In the genomic region with DNA sequence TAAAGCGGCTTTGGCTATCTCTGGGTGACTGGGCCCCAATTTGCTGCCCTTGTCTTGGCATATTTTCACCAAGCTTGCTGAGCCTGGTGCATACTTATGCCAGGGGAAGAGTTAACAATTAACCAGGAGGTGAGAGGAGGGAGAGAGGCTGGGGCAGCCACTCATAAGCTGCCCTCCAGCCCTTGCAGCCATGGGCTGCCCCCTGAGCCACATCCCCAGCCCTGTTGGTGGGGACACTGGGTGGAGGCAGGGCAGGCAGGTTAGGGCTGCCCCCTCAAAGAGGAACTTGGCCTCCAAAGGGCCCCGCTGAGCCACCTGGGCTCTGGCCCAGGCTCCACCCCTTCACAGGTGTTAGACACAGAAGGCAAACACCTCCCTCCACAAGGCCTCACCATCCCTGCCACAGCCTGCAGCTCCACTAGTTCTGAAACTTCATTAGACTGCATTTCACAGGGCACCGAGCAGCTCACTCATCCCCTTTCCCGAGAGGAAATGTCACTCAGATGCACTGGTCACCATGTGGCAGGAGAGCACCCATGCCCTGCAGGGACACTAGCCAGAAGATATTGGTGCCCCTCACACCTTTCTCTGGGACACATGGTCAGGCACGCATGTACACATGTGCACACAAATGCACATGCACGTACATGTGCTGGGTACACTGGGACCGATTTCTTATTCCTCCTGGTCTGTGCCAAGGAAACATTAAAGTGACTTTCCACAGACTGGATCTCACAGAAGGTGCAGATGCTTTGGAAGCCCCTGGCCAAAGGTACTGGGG, we compare ENCODE assay signal across 11 cellular contexts. TPM values are rescaled to one million over a fixed set of nuclear protein-coding genes. Genes with fewer than 3 reads are reported as not detected.
A peak's percentile ranks its signal among the peaks of the same experiment; 100 is the strongest.
DNase-seq lines count a peak whose midpoint lies in the region; ATAC-seq, FAIRE-seq and TF ChIP-seq lines count a peak whose summit lies in the region.
"Had no signal": no experiment of that assay in that cellular context is flagged by ENCODE, and none has a peak within 500 bp of the region (broad histone marks: within the 10 kb centered on the region; RNA-seq: fewer than 3 reads in every experiment).

No MANE protein-coding gene starts in this region.

- H3K4me1 ChIP-seq in left ventricle myocardium inferior = peaks cover 89% of the 10 kb centered on the region
- H3K4me1 ChIP-seq in H1 (replicated peaks in 1 of 4; ENCODE audit: control insufficient read depth in 3 of 4, insufficient read depth in 4 of 4, low read length in 3 of 4) = peaks cover 0 to 15% (median 5%) of the 10 kb centered on the region in 4 experiments; a peak in 5 of 7 replicates
- H3K4me1 ChIP-seq in muscle layer of duodenum (ENCODE audit: control insufficient read depth in 1 of 2, insufficient read depth in 2 of 2, low read length in 2 of 2) = peaks cover 29 to 52% of the 10 kb centered on the region in 2 donors
- peaks cover 89% of the 10 kb centered on the region for H3K4me1 ChIP-seq in vagina

- no peaks in the 10 kb centered on the region for H3K23me2 ChIP-seq in H1 (ENCODE audit: low read depth, low read length)

- H4K91ac ChIP-seq in H1 (replicated peaks; ENCODE audit: insufficient read length, low read length) = no peak overlapping the region

- H3K27ac ChIP-seq in left ventricle myocardium inferior (replicated peaks) (peak overlapping the region; percentile 39), H1 (ENCODE audit: low read depth, low read length) (no peak overlapping the region), muscle layer of duodenum (ENCODE audit: low read length) (peak overlapping the region; percentile 8), vagina (peak overlapping the region; percentile 55)

- FAIRE-seq in H1 (lab: Jason Lieb, UNC) = no peak
- FAIRE-seq: urothelium cell line had no signal

- intact Hi-C loops in left ventricle myocardium inferior (cut with micrococcal nuclease) (no loop called here), Right ventricle myocardium superior (cut with DNase I) (no loop called here), vagina (cut with DNase I) (no loop called here)

- 0 out of 2 replicates have a peak overlapping the region, but pooled peaks have one; percentile 32 for H2BK20ac ChIP-seq in H1 (ENCODE audit: low read length)

- 94% methylated on average over 7 of the region's 7 CpGs; no CpG with 5 or more reads in 1 of the 2 experiments for WGBS in H1 (ENCODE audit: extremely low coverage in 1 of 2, insufficient coverage in 1 of 2, insufficient read length in 1 of 2, insufficient replicate concordance in 2 of 2, low coverage in 1 of 2, low lambda C conversion rate in 2 of 2, missing lambda C conversion rate in 1 of 2), 2 experiments

- POLR2A ChIA-PET in H1 (lab: Charles Lee; ENCODE audit: partially characterized antibody) = interaction anchor here (0.6 to 45.2 kb wide), 5 partner anchors 7 to 612 kb away, joined by 3 to 1731 read pairs (median 804); a partner anchor contains a TSS
- POLR2A ChIA-PET in activated CD4-positive, alpha-beta T cell treated with anti-CD3 and anti-CD28 coated beads, Interleukin-2, amount 10 ng/mL, durations not matched to agents 7 days and 5 days (lab: Charles Lee) = no interaction called here

- H2BK5ac ChIP-seq in H1 (ENCODE audit: low read depth, low read length) = no peak overlapping the region

- H3K4me3 ChIP-seq in left ventricle myocardium inferior (no peak overlapping the region), H1 (ENCODE audit: extremely low read depth in 1 of 4, insufficient read depth in 2 of 4, low read depth in 3 of 4, low read length in 4 of 4) (no peak overlapping the region), muscle layer of duodenum (ENCODE audit: low read depth in 1 of 2, low read length in 2 of 2) (no peak overlapping the region), vagina (no peak overlapping the region)

- H2BK15ac ChIP-seq in H1 (ENCODE audit: low read length) = peak overlapping the region; percentile 95; the same call in 1 of the 2 replicates

- no peak overlapping the region for H3K4me3 Mint-ChIP-seq in activated CD4-positive, alpha-beta T cell treated with anti-CD3 and anti-CD28 coated beads, Interleukin-2, amount 10 ng/mL, durations not matched to agents 7 days and 5 days
- H3K4me3 Mint-ChIP-seq: activated CD8-positive, alpha-beta T cell treated with anti-CD3 and anti-CD28 coated beads, Interleukin-2, amount 10 ng/mL, durations not matched to agents 7 days and 5 days; natural killer cell had no signal

- H3K79me1 ChIP-seq in H1 (ENCODE audit: low read depth, low read length) = no peaks in the 10 kb centered on the region

- no peaks in the 10 kb centered on the region for H3K79me2 ChIP-seq in H1 (ENCODE audit: control insufficient read depth in 1 of 2, insufficient read depth in 2 of 2, low read length in 2 of 2)

- H3K4me1 Mint-ChIP-seq in activated CD4-positive, alpha-beta T cell treated with anti-CD3 and anti-CD28 coated beads, Interleukin-2, amount 10 ng/mL, durations not matched to agents 7 days and 5 days = peaks cover 2% of the 10 kb centered on the region
- H3K4me1 Mint-ChIP-seq: natural killer cell had no signal

- 0 out of 2 replicates have a peak overlapping the region, but pooled peaks have one; percentile 10 for H2BK12ac ChIP-seq in H1 (ENCODE audit: low read depth, low read length)

- H4K20me1 ChIP-seq in H1 (replicated peaks in 1 of 2; ENCODE audit: control insufficient read depth in 1 of 2, insufficient read depth in 2 of 2, low read length in 2 of 2) = peaks cover 1 to 9% of the 10 kb centered on the region in 2 experiments

- H2AK5ac ChIP-seq in H1 (ENCODE audit: low read depth, low read length) = no peak overlapping the region

- peak overlapping the region; percentile 19; the same call in 1 of the 2 replicates for H3K18ac ChIP-seq in H1 (ENCODE audit: extremely low read depth, low read length)

- no peak overlapping the region for H3K4me2 ChIP-seq in H1 (ENCODE audit: insufficient read depth in 1 of 2, low read depth in 2 of 2, low read length in 2 of 2)

- no peak overlapping the region for H3K23ac ChIP-seq in H1 (ENCODE audit: insufficient read length)

- DNase-seq in left ventricle myocardium inferior (no peak), Right ventricle myocardium superior (no peak), H1 (ENCODE audit: low read depth in 1 of 2, low spot score in 2 of 2) (no peak), vagina (ENCODE audit: extremely low spot score in 2 of 2) (no peak)
- no peak for DNase-seq in activated CD4-positive, alpha-beta T cell treated with anti-CD3 and anti-CD28 coated beads, Interleukin-2, amount 10 ng/mL, durations not matched to agents 7 days and 5 days
- DNase-seq: activated CD8-positive, alpha-beta T cell treated with anti-CD3 and anti-CD28 coated beads, Interleukin-2, amount 10 ng/mL, durations not matched to agents 7 days and 5 days; natural killer cell had no signal

- ATAC-seq in Right ventricle myocardium superior (ENCODE audit: poor library complexity) = no peak
- no peak for ATAC-seq in HG03342 (IDR thresholded peaks at IDR 0.05; ENCODE audit: unreplicated experiment)
- ATAC-seq in GM21723 (IDR thresholded peaks at IDR 0.05; ENCODE audit: unreplicated experiment) = no peak
- ATAC-seq: activated CD8-positive, alpha-beta T cell treated with anti-CD3 and anti-CD28 coated beads, Interleukin-2, amount 10 ng/mL, durations not matched to agents 7 days and 5 days; natural killer cell had no signal

- no peak for TF ChIP-seq CTCF in left ventricle myocardium inferior (IDR thresholded peaks at IDR 0.05; ENCODE audit: borderline replicate concordance)
- no peak for TF ChIP-seq CTCF in H1 (IDR thresholded peaks at IDR 0.05; ENCODE audit: control extremely low read depth in 1 of 3, insufficient read depth in 1 of 3, low read depth in 1 of 3, low read length in 3 of 3)
- no peak for TF ChIP-seq CTCF in vagina (IDR thresholded peaks at IDR 0.05)

- H3K36me3 Mint-ChIP-seq in activated CD4-positive, alpha-beta T cell treated with anti-CD3 and anti-CD28 coated beads, Interleukin-2, amount 10 ng/mL, durations not matched to agents 7 days and 5 days (ENCODE audit: low read depth) = no peaks in the 10 kb centered on the region
- H3K36me3 Mint-ChIP-seq: natural killer cell had no signal

- H3K27me3 Mint-ChIP-seq in activated CD4-positive, alpha-beta T cell treated with anti-CD3 and anti-CD28 coated beads, Interleukin-2, amount 10 ng/mL, durations not matched to agents 7 days and 5 days = no peaks in the 10 kb centered on the region

- no peaks in the 10 kb centered on the region for H3K9me3 ChIP-seq in left ventricle myocardium inferior (replicated peaks)
- H3K9me3 ChIP-seq in H1 (ENCODE audit: insufficient read depth in 2 of 2, low read depth in 1 of 2, low read length in 1 of 2) = no peaks in the 10 kb centered on the region
- no peaks in the 10 kb centered on the region for H3K9me3 ChIP-seq in muscle layer of duodenum (ENCODE audit: control insufficient read depth in 1 of 2, low read length in 2 of 2)
- no peaks in the 10 kb centered on the region for H3K9me3 ChIP-seq in vagina

- H3K9ac ChIP-seq in H1 (replicated peaks in 1 of 4; ENCODE audit: extremely low read depth in 1 of 4, low read depth in 3 of 4, low read length in 3 of 4) = no peak overlapping the region

- no peak overlapping the region for H2AFZ ChIP-seq in H1 (ENCODE audit: low read length)

- H3K27me3 ChIP-seq in left ventricle myocardium inferior (ENCODE audit: low read depth) = no peaks in the 10 kb centered on the region
- H3K27me3 ChIP-seq in H1 (replicated peaks in 1 of 4; ENCODE audit: control insufficient read depth in 3 of 4, extremely low read depth in 1 of 4, insufficient read depth in 3 of 4, low read length in 3 of 4) = no peaks in the 10 kb centered on the region
- no peaks in the 10 kb centered on the region for H3K27me3 ChIP-seq in muscle layer of duodenum (ENCODE audit: low read depth, low read length)
- H3K27me3 ChIP-seq in vagina = no peaks in the 10 kb centered on the region

- no peak overlapping the region for H3K14ac ChIP-seq in H1 (ENCODE audit: insufficient read length)

- no peak overlapping the region for H3K27ac Mint-ChIP-seq in activated CD4-positive, alpha-beta T cell treated with anti-CD3 and anti-CD28 coated beads, Interleukin-2, amount 10 ng/mL, durations not matched to agents 7 days and 5 days
- H3K27ac Mint-ChIP-seq: activated CD8-positive, alpha-beta T cell treated with anti-CD3 and anti-CD28 coated beads, Interleukin-2, amount 10 ng/mL, durations not matched to agents 7 days and 5 days; natural killer cell had no signal

- H3K4ac ChIP-seq in H1 (replicated peaks; ENCODE audit: insufficient read length, low read depth, low read length) = no peak overlapping the region

- no peak overlapping the region for H2BK120ac ChIP-seq in H1 (replicated peaks; ENCODE audit: low read depth, low read length)

- no peak overlapping the region for H4K5ac ChIP-seq in H1 (ENCODE audit: insufficient read length, low read depth, low read length)

- H3K9me3 Mint-ChIP-seq in activated CD4-positive, alpha-beta T cell treated with anti-CD3 and anti-CD28 coated beads, Interleukin-2, amount 10 ng/mL, durations not matched to agents 7 days and 5 days = no peaks in the 10 kb centered on the region
- H3K9me3 Mint-ChIP-seq: natural killer cell had no signal

- no peak for TF ChIP-seq RAD21 in H1 (IDR thresholded peaks at IDR 0.05 in 1 of 2, conservative IDR thresholded peaks at IDR 0.05 in 1 of 2; ENCODE audit: low read depth in 2 of 2, low read length in 2 of 2)

- H4K8ac ChIP-seq in H1 (ENCODE audit: extremely low read depth, insufficient read depth, low read length) = no peak overlapping the region

- CTCF ChIA-PET in H1 (lab: Charles Lee; ENCODE audit: partially characterized antibody) = interaction anchor here (0.6 to 5.8 kb wide), 15 partner anchors 9 to 142 kb away, joined by 3 to 24 read pairs (median 4); no protein-coding TSS in a partner anchor
- CTCF ChIA-PET in activated CD4-positive, alpha-beta T cell treated with anti-CD3 and anti-CD28 coated beads, Interleukin-2, amount 10 ng/mL, durations not matched to agents 7 days and 5 days (lab: Charles Lee) = interaction anchor here (1.3 kb wide), 1 partner anchor 20 kb away, joined by 3 read pairs; no protein-coding TSS in a partner anchor

- H3K56ac ChIP-seq in H1 (replicated peaks; ENCODE audit: insufficient read length, low read depth, low read length) = no peak overlapping the region

- peak in 1 of 2 experiments; percentile 53; a peak in 1 of 3 replicates for TF ChIP-seq POLR2A in H1 (IDR thresholded peaks at IDR 0.05; ENCODE audit: control extremely low read depth in 1 of 2, low read depth in 2 of 2, low read length in 2 of 2)
- TF ChIP-seq POLR2A in vagina (IDR thresholded peaks at IDR 0.05) = no peak

- no peak for TF ChIP-seq EP300 in H1 (IDR thresholded peaks at IDR 0.05; ENCODE audit: borderline replicate concordance in 1 of 2, low read depth in 2 of 2, low read length in 2 of 2)

- peaks cover 57% of the 10 kb centered on the region for H3K36me3 ChIP-seq in left ventricle myocardium inferior
- peaks cover 24 to 50% (median 37%) of the 10 kb centered on the region in 4 experiments for H3K36me3 ChIP-seq in H1 (ENCODE audit: control insufficient read depth in 2 of 4, insufficient read depth in 4 of 4, low read length in 3 of 4)
- H3K36me3 ChIP-seq in muscle layer of duodenum (ENCODE audit: control insufficient read depth in 1 of 2, insufficient read depth in 2 of 2, low read length in 2 of 2) = peaks cover 39 to 42% of the 10 kb centered on the region in 2 donors
- H3K36me3 ChIP-seq in vagina = peaks cover 0 to 40% of the 10 kb centered on the region in 2 donors

RNA-seq across cellular contexts. Expression of a gene that starts 20.2 kb away (rescaled TPM):
- total RNA-seq in left ventricle myocardium inferior = 44.4 TPM
- 63.0 TPM for total RNA-seq in Right ventricle myocardium superior
- 60.3 and 63.7 TPM in 2 replicates for total RNA-seq in H1 (2021; fragmentation: NEBNext Ultra II Directional; extraction: Animal tissue kit (Norgen Biotek cat#: 25700))
- polyA plus RNA-seq in H1 (2011; rRNA removed) = 19.0 and 33.5 TPM in 2 replicates
- 31.5 TPM for polyA plus RNA-seq in H1 (2011; cell fraction: cytosol; rRNA removed)
- polyA plus RNA-seq in H1 (2011; cell fraction: nucleus; rRNA removed) = 61.9 TPM
- polyA plus RNA-seq in H1 (2012, experiment 1 of 2) = 19.2 to 24.1 TPM (median 20.7 TPM) in 4 replicates
- polyA plus RNA-seq in H1 (2012, experiment 2 of 2) = 17.1 TPM
- 18.6 TPM for polyA plus RNA-seq in H1 (2013, experiment 1 of 2)
- polyA plus RNA-seq in H1 (2013, experiment 2 of 2) = 17.2 TPM
- 34.9 and 37.0 TPM in 2 replicates for polyA minus RNA-seq in H1 (2011; rRNA and poly(A)+ RNA removed)
- 31.9 TPM for polyA minus RNA-seq in H1 (2011; cell fraction: cytosol; rRNA and poly(A)+ RNA removed)
- polyA minus RNA-seq in H1 (2011; cell fraction: nucleus; rRNA and poly(A)+ RNA removed) = 103 TPM
- 60.6 TPM for total RNA-seq in vagina
- not detected for total RNA-seq in activated CD4-positive, alpha-beta T cell treated with anti-CD3 and anti-CD28 coated beads, Interleukin-2, amount 10 ng/mL, durations not matched to agents 7 days and 5 days
- total RNA-seq: activated CD8-positive, alpha-beta T cell treated with anti-CD3 and anti-CD28 coated beads, Interleukin-2, amount 10 ng/mL, durations not matched to agents 7 days and 5 days; natural killer cell had no signal

Comparison
In these comparisons a context has a peak if more than half of its experiments do, and no peak if none do; other contexts are left out.
1. RNA of a gene that starts 20.2 kb away (total RNA-seq): 60.3 to 63.7 TPM in H1, 63.0 TPM in Right ventricle myocardium superior (single experiment), 60.6 TPM in vagina (single experiment) and 44.4 TPM in left ventricle myocardium inferior (single experiment); not detected in activated CD4-positive, alpha-beta T cell treated with anti-CD3 and anti-CD28 coated beads, Interleukin-2, amount 10 ng/mL, durations not matched to agents 7 days and 5 days; every median in the first group is over 10 times any median in the second.